In the genomic region with DNA sequence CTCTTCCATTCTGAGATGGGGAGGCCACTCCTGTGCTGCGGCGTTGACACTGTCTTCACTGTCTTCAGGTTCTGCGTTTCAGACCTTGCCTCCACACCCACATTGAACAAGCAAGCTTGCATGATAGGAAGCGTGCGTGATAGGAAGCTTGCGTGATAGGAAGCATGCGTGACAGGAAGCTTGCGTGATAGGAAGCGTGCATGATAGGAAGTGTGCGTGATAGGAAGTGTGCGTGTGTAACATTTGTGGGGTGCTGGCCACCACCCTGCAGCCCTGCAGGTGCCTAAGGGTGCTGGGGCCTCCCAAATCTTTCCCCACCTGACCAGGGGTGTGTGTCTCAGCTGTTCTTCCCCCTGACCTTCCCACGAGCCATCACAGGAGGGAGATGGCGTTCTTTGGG, we compare ENCODE assay signal across 15 cellular contexts. TPM values are rescaled to one million over a fixed set of nuclear protein-coding genes. Genes with fewer than 3 reads are reported as not detected.
DNase-seq lines count a peak whose midpoint lies in the region; ATAC-seq and TF ChIP-seq lines count a peak whose summit lies in the region.
"Had no signal": no experiment of that assay in that cellular context is flagged by ENCODE, and none has a peak within 500 bp of the region (broad histone marks: within the 10 kb centered on the region; RNA-seq: fewer than 3 reads in every experiment).

No MANE protein-coding gene starts in this region.

- TF ChIP-seq RAD21 in IMR-90 (IDR thresholded peaks at IDR 0.05; ENCODE audit: low read length), result no peak

- H3K27ac Mint-ChIP-seq in nephron progenitor cell (peak overlapping the region; percentile 52), CD14-positive monocyte (peak overlapping the region in 2 of 7 donors; percentile 12 to 25)
- H3K27ac Mint-ChIP-seq: CD4-positive, CD25-positive, alpha-beta regulatory T cell; CD8-positive, alpha-beta T cell; GM23338; HFFc6 had no signal

- H2AFZ ChIP-seq in IMR-90 (replicated peaks; ENCODE audit: low read length, poor library complexity) (peak overlapping the region; percentile 56), trophoblast cell (ENCODE audit: insufficient read depth, low read length, poor library complexity) (no peak overlapping the region)
- H2AFZ ChIP-seq: GM23338 had no signal

- no peak overlapping the region for H4K8ac ChIP-seq in IMR-90 (ENCODE audit: low read depth in 2 of 2, low read length in 2 of 2)
- H4K8ac ChIP-seq in trophoblast cell (ENCODE audit: low read depth, low read length), result no peak overlapping the region

- TF ChIP-seq CTCF in IMR-90 (conservative IDR thresholded peaks at IDR 0.05; ENCODE audit: low read depth, low read length) (no peak), nephron progenitor cell (IDR thresholded peaks at IDR 0.05) (no peak), CD14-positive monocyte (IDR thresholded peaks at IDR 0.05) (no peak)

- H3K56ac ChIP-seq in IMR-90 (ENCODE audit: extremely low read depth, insufficient read depth, low read length), result no peak overlapping the region

- H4K5ac ChIP-seq in IMR-90 (ENCODE audit: low read depth, low read length), result no peak overlapping the region

- no peaks in the 10 kb centered on the region for H3K79me2 ChIP-seq in trophoblast cell (ENCODE audit: control insufficient read depth, insufficient read depth, low read length, poor library complexity)

- H2BK20ac ChIP-seq in IMR-90 (ENCODE audit: low read depth, low read length), result no peak overlapping the region

- dilution Hi-C loops in IMR-90 (cut with HindIII; ENCODE audit: low sequenced_read_pairs, unreplicated experiment), result no loop called here

- peaks cover 17 to 42% of the 10 kb centered on the region in 2 experiments for H3K79me1 ChIP-seq in IMR-90 (ENCODE audit: low read depth in 1 of 2, low read length in 2 of 2)
- no peaks in the 10 kb centered on the region for H3K79me1 ChIP-seq in trophoblast cell (ENCODE audit: low read length)

- peaks cover 73% of the 10 kb centered on the region for H3K4me1 Mint-ChIP-seq in nephron progenitor cell
- peaks cover 17% of the 10 kb centered on the region for H3K4me1 Mint-ChIP-seq in CD14-positive monocyte
- H3K4me1 Mint-ChIP-seq: GM23338 had no signal

- H3K9me3 ChIP-seq in IMR-90 (ENCODE audit: control insufficient read depth, insufficient read depth, low read length), result peaks cover 2% of the 10 kb centered on the region; the same call in 1 of the 2 replicates
- no peaks in the 10 kb centered on the region for H3K9me3 ChIP-seq in trophoblast cell (ENCODE audit: insufficient read depth, low read depth, low read length)
- H3K9me3 ChIP-seq: Caco-2, HAP-1 had no signal

- H3K27me3 ChIP-seq in IMR-90 (ENCODE audit: control insufficient read depth, insufficient read depth, low read length) (no peaks in the 10 kb centered on the region), trophoblast cell (ENCODE audit: insufficient read depth, low read length) (no peaks in the 10 kb centered on the region)

- DNase-seq in IMR-90 (no peak), nephron progenitor cell (no peak), trophoblast cell (no peak), CD14-positive monocyte (ENCODE audit: low spot score) (no peak), mucosa of gallbladder (ENCODE audit: low spot score) (no peak)
- DNase-seq: C1 segment of cervical spinal cord; Caco-2; CD4-positive, CD25-positive, alpha-beta regulatory T cell; CD8-positive, alpha-beta T cell; DMS153; DND-41; HFFc6 had no signal

- CTCF ChIA-PET in IMR-90 (lab: Yijun Ruan, JAX), result no interaction called here

- H3K4ac ChIP-seq in IMR-90 (ENCODE audit: low read depth, low read length) (no peak overlapping the region), trophoblast cell (ENCODE audit: low read depth, low read length) (no peak overlapping the region)

- H3K9me1 ChIP-seq in IMR-90 (ENCODE audit: insufficient read depth, low read length), result peaks cover 12% of the 10 kb centered on the region

- peak overlapping the region; percentile 68 for H2AK9ac ChIP-seq in IMR-90 (replicated peaks; ENCODE audit: low read depth, low read length, poor library complexity)

- no peaks in the 10 kb centered on the region for H3K4me1 ChIP-seq in IMR-90 (ENCODE audit: control insufficient read depth, insufficient read depth, low read length)
- no peaks in the 10 kb centered on the region for H3K4me1 ChIP-seq in trophoblast cell (ENCODE audit: control insufficient read depth in 1 of 2, insufficient read depth in 2 of 2, low read length in 2 of 2)
- H3K4me1 ChIP-seq: Caco-2, HAP-1 had no signal

- no CpG with 5 or more reads among the region's 13 CpGs for WGBS in IMR-90 (ENCODE audit: extremely low coverage in 2 of 2, insufficient read length in 1 of 2), 2 experiments
- WGBS in trophoblast cell (ENCODE audit: extremely low coverage, insufficient coverage, insufficient read length), result no CpG with 5 or more reads among the region's 13 CpGs

- H2BK120ac ChIP-seq in IMR-90 (ENCODE audit: low read depth, low read length) (no peak overlapping the region), trophoblast cell (ENCODE audit: insufficient read depth, low read length, poor library complexity) (no peak overlapping the region)

- H3K23ac ChIP-seq in IMR-90 (ENCODE audit: low read depth, low read length), result no peak overlapping the region
- H3K23ac ChIP-seq in trophoblast cell (ENCODE audit: low read length), result no peak overlapping the region

- no peak overlapping the region for H3K4me3 ChIP-seq in IMR-90 (ENCODE audit: insufficient read depth, low read depth, low read length)
- H3K4me3 ChIP-seq in trophoblast cell (ENCODE audit: low read depth, low read length), result peak overlapping the region; percentile 54
- H3K4me3 ChIP-seq: GM23338, HAP-1 had no signal

- intact Hi-C loops in IMR-90 (cut with micrococcal nuclease), result no loop called here
- intact Hi-C loops in CD14-positive monocyte (cut with micrococcal nuclease), result no loop called here

- no peak overlapping the region for H2BK5ac ChIP-seq in IMR-90 (ENCODE audit: low read depth, low read length, poor library complexity, severe bottlenecking)
- no peak overlapping the region for H2BK5ac ChIP-seq in trophoblast cell (ENCODE audit: low read depth, low read length, poor library complexity)

- H3K14ac ChIP-seq in IMR-90 (replicated peaks; ENCODE audit: low read depth, low read length) (no peak overlapping the region), trophoblast cell (ENCODE audit: low read length) (no peak overlapping the region)

- H3K4me3 Mint-ChIP-seq in nephron progenitor cell, result no peak overlapping the region
- H3K4me3 Mint-ChIP-seq in CD14-positive monocyte, result peak overlapping the region in 1 of 2 donors; percentile 31
- H3K4me3 Mint-ChIP-seq: CD4-positive, CD25-positive, alpha-beta regulatory T cell; CD8-positive, alpha-beta T cell; GM23338; HFFc6 had no signal

- no peak overlapping the region; the same call in 1 of the 2 replicates for H2AK5ac ChIP-seq in IMR-90 (ENCODE audit: low read depth, low read length)
- no peak overlapping the region for H2AK5ac ChIP-seq in trophoblast cell (ENCODE audit: low read length)

- H3K27ac ChIP-seq in IMR-90 (ENCODE audit: insufficient read depth, low read length), result no peak overlapping the region
- no peak overlapping the region for H3K27ac ChIP-seq in trophoblast cell (ENCODE audit: low read depth, low read length)

- H2BK12ac ChIP-seq in trophoblast cell (ENCODE audit: low read length), result no peak overlapping the region

- H3K36me3 Mint-ChIP-seq in nephron progenitor cell (ENCODE audit: low read depth), result peaks cover 66% of the 10 kb centered on the region
- peaks cover 15 to 20% of the 10 kb centered on the region in 2 donors for H3K36me3 Mint-ChIP-seq in CD14-positive monocyte

- ATAC-seq in IMR-90 (ENCODE audit: low read depth), result no peak
- ATAC-seq in GM18505 (IDR thresholded peaks at IDR 0.05; ENCODE audit: unreplicated experiment), result no peak
- ATAC-seq: CD8-positive, alpha-beta T cell; GM23338 had no signal

- H3K9ac ChIP-seq in IMR-90 (ENCODE audit: low read depth, low read length) (no peak overlapping the region), trophoblast cell (ENCODE audit: low read length) (no peak overlapping the region)

- no peak overlapping the region for H3K4me2 ChIP-seq in IMR-90 (ENCODE audit: low read depth, low read length)
- no peak overlapping the region for H3K4me2 ChIP-seq in trophoblast cell (ENCODE audit: low read length)
- H3K4me2 ChIP-seq: GM23338 had no signal

- no peaks in the 10 kb centered on the region for H3K27me3 Mint-ChIP-seq in nephron progenitor cell (ENCODE audit: low read depth, poor library complexity)
- H3K27me3 Mint-ChIP-seq in CD14-positive monocyte (ENCODE audit: low read depth in 3 of 3), result peaks cover 0 to 2% (median 0%) of the 10 kb centered on the region in 3 donors
- H3K27me3 Mint-ChIP-seq: CD4-positive, CD25-positive, alpha-beta regulatory T cell had no signal

- in situ Hi-C loops in IMR-90 (cut with MboI; ENCODE audit: low sequenced_read_pairs), result no loop called here

- no TSS peak for BruUV-seq in IMR-90 (replicated peaks; lab: Mats Ljungman, UMichigan)

- POLR2A ChIA-PET in IMR-90 (lab: Charles Lee; ENCODE audit: unreplicated experiment), result no interaction called here

- H4K91ac ChIP-seq in IMR-90 (ENCODE audit: insufficient read depth, low read depth, low read length) (no peak overlapping the region), trophoblast cell (ENCODE audit: low read depth, low read length) (no peak overlapping the region)

- H4K12ac ChIP-seq in trophoblast cell (ENCODE audit: low read depth, low read length), result no peak overlapping the region

- peaks cover 3% of the 10 kb centered on the region; the same call in 1 of the 2 replicates for H4K20me1 ChIP-seq in IMR-90 (ENCODE audit: insufficient read depth, low read length)

- no peak for TF ChIP-seq POLR2A in IMR-90 (IDR thresholded peaks at IDR 0.05; ENCODE audit: low read depth, low read length)
- TF ChIP-seq POLR2A in GM18505 (IDR thresholded peaks at IDR 0.05; ENCODE audit: borderline replicate concordance, extremely low read depth, insufficient read depth, insufficient read length), result no peak

- peaks cover 22% of the 10 kb centered on the region for H3K9me3 Mint-ChIP-seq in nephron progenitor cell
- peaks cover 2 to 7% (median 3%) of the 10 kb centered on the region in 7 donors for H3K9me3 Mint-ChIP-seq in CD14-positive monocyte
- H3K9me3 Mint-ChIP-seq: CD4-positive, CD25-positive, alpha-beta regulatory T cell; CD8-positive, alpha-beta T cell; GM23338; HFFc6 had no signal

- H3K18ac ChIP-seq in IMR-90 (ENCODE audit: low read depth, low read length) (no peak overlapping the region), trophoblast cell (ENCODE audit: low read length) (no peak overlapping the region)

- H3K36me3 ChIP-seq in IMR-90 (ENCODE audit: control insufficient read depth, insufficient read depth, low read length), result peaks cover 6% of the 10 kb centered on the region; the same call in 1 of the 2 replicates
- H3K36me3 ChIP-seq in trophoblast cell (ENCODE audit: control insufficient read depth in 1 of 2, insufficient read depth in 2 of 2, low read length in 2 of 2), result no peaks in the 10 kb centered on the region
- H3K36me3 ChIP-seq: HAP-1 had no signal

- no peak overlapping the region for H2BK15ac ChIP-seq in IMR-90 (ENCODE audit: low read depth, low read length)

RNA-seq across cellular contexts. Expression of a gene that starts 25.3 kb away (rescaled TPM):
- 9.2 and 10.0 TPM in 2 replicates for total RNA-seq in IMR-90 (2012; rRNA removed)
- 6.4 and 7.1 TPM in 2 replicates for polyA plus RNA-seq in IMR-90 (2012; rRNA removed)
- 2.8 and 4.6 TPM in 2 replicates for polyA plus RNA-seq in IMR-90 (2012; cell fraction: cytosol; rRNA removed)
- polyA plus RNA-seq in IMR-90 (2012; cell fraction: nucleus; rRNA removed; ENCODE audit: low replicate concordance), result 4.5 and 4.9 TPM in 2 replicates
- polyA plus RNA-seq in trophoblast cell (2013), result 1.2 and 1.4 TPM in 2 replicates
- polyA plus RNA-seq in CD14-positive monocyte, result 1 to 10 TPM in 1 of 2 donors, under 1 TPM in 1; 0.76 to 1.4 TPM
- total RNA-seq in mucosa of gallbladder, result 32.0 TPM

RNA-seq across cellular contexts. Expression of a gene that starts 27.0 kb away (rescaled TPM):
- total RNA-seq in IMR-90 (2012; rRNA removed) (16.1 and 16.9 TPM in 2 replicates), mucosa of gallbladder (41.1 TPM)
- polyA plus RNA-seq in IMR-90 (2012; rRNA removed) (24.6 and 26.4 TPM in 2 replicates), CD14-positive monocyte (10 to 100 TPM; 15.5 to 27.5 TPM)
- polyA plus RNA-seq in IMR-90 (2012; cell fraction: cytosol; rRNA removed), result 8.9 and 21.0 TPM in 2 replicates
- polyA plus RNA-seq in IMR-90 (2012; cell fraction: nucleus; rRNA removed; ENCODE audit: low replicate concordance), result 22.4 and 44.0 TPM in 2 replicates
- polyA plus RNA-seq in trophoblast cell (2013), result 2.7 and 3.5 TPM in 2 replicates
